25 cellular contexts compared by ENCODE assay signal in the genomic region with DNA sequence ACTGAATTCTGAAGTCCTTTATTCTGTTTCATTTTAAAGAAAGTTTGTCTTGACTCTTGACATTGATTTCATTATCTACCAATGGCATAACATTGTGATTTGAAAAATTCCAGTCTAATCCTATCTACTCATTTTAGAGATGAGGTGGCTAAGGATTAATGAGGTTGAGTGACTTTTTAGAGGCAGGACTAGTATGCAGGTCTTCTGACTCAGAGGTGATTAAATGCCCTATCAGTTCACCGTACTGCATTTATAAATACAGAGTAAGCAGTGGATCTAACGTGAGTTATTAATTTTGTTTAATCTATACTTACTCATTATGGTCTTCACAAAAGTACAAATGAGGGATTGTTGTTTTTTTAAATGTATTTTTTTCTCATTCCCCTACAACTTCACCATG.
A peak's percentile ranks its signal among the peaks of the same experiment; 100 is the strongest.
DNase-seq lines count a peak whose midpoint lies in the region; ATAC-seq, FAIRE-seq and TF ChIP-seq lines count a peak whose summit lies in the region.
"Had no signal": no experiment of that assay in that cellular context is flagged by ENCODE, and none has a peak within 500 bp of the region (broad histone marks: within the 10 kb centered on the region; RNA-seq: fewer than 3 reads in every experiment).

No MANE protein-coding gene starts in this region.

- H3K4me2 ChIP-seq in PC-3 (ENCODE audit: low read length) (0 out of 2 replicates have a peak overlapping the region, but pooled peaks have one; percentile 11), astrocyte (ENCODE audit: low read length) (no peak overlapping the region)
- H3K4me2 ChIP-seq: BLaER1, PC-9 had no signal

- H2AFZ ChIP-seq in PC-3 (ENCODE audit: low read length), result no peak overlapping the region
- no peak overlapping the region for H2AFZ ChIP-seq in astrocyte (ENCODE audit: low read depth, low read length)

- intact Hi-C loops in PC-3 (cut with micrococcal nuclease), result no loop called here

- no peaks in the 10 kb centered on the region for H3F3A ChIP-seq in PC-3 (ENCODE audit: low read length, unreplicated experiment)

- no peak overlapping the region for H3K4me3 Mint-ChIP-seq in astrocyte (ENCODE audit: unreplicated experiment)
- H3K4me3 Mint-ChIP-seq: CD4-positive, alpha-beta T cell had no signal

- DNase-seq in HCEC 1CT (peak; percentile 45), PC-3 (peak; percentile 39), astrocyte (ENCODE audit: low read depth) (peak; percentile 59), retinal pigment epithelial cell (ENCODE audit: low read depth) (peak; percentile 49)
- DNase-seq in stimulated activated naive CD4-positive, alpha-beta T cell (lab: John Stamatoyannopoulos, UW), result no peak
- DNase-seq: CD4-positive, alpha-beta T cell; Kasumi-1; MG63; NCI-H1105 treated with DMSO at 0.1 percent for 48 hours; NCI-H146; NCI-H1930; NCI-H2107; NCI-H524; NCI-H748 treated with DMSO at 0.1 percent for 48 hours; NK-92 treated with Interleukin-12 subunit alpha and Interleukin-12 subunit beta, amount 100 ng/mL, for 24 hours; RPMI8226; SHP77 had no signal

- CTCF ChIA-PET in PC-3 (lab: Charles Lee), result no interaction called here

- H3K4me3 ChIP-seq in PC-3 (ENCODE audit: low read length), result no peak overlapping the region
- H3K4me3 ChIP-seq in astrocyte (ENCODE audit: insufficient read depth, low read depth, low read length), result no peak overlapping the region
- no peak overlapping the region for H3K4me3 ChIP-seq in retinal pigment epithelial cell (ENCODE audit: low read length)
- H3K4me3 ChIP-seq: BLaER1, K562, MG63, PC-9 had no signal

- no peaks in the 10 kb centered on the region for H3K9me2 ChIP-seq in PC-3 (replicated peaks; ENCODE audit: low read length)

- H3K4me1 ChIP-seq in PC-3 (ENCODE audit: insufficient read depth, low read length), result peaks cover 2% of the 10 kb centered on the region; the same call in 1 of the 2 replicates
- H3K4me1 ChIP-seq in astrocyte (ENCODE audit: insufficient read depth, low read length), result peaks cover 7% of the 10 kb centered on the region
- H3K4me1 ChIP-seq: BLaER1 had no signal

- TF ChIP-seq CTCF in PC-3 (conservative IDR thresholded peaks at IDR 0.05; ENCODE audit: low read depth, low read length) (no peak), astrocyte (IDR thresholded peaks at IDR 0.05; ENCODE audit: insufficient read depth, low read depth, low read length) (no peak), retinal pigment epithelial cell (conservative IDR thresholded peaks at IDR 0.05; ENCODE audit: low read depth, low read length) (no peak)

- H3K9ac ChIP-seq in PC-3 (ENCODE audit: low read length), result no peak overlapping the region
- no peak overlapping the region for H3K9ac ChIP-seq in astrocyte (ENCODE audit: low read length)
- H3K9ac ChIP-seq: BLaER1 had no signal

- H3K36me3 Mint-ChIP-seq in astrocyte (ENCODE audit: low read depth, unreplicated experiment), result no peaks in the 10 kb centered on the region

- H3K36me3 ChIP-seq in PC-3 (ENCODE audit: low read depth, low read length) (no peaks in the 10 kb centered on the region), astrocyte (ENCODE audit: insufficient read depth, low read length) (no peaks in the 10 kb centered on the region)
- H3K36me3 ChIP-seq: BLaER1, MG63 had no signal

- H3K27me3 Mint-ChIP-seq in astrocyte (ENCODE audit: low read depth, unreplicated experiment), result peaks cover 13% of the 10 kb centered on the region

- H3K27ac Mint-ChIP-seq in astrocyte (ENCODE audit: unreplicated experiment), result no peak overlapping the region
- H3K27ac Mint-ChIP-seq: CD4-positive, alpha-beta T cell had no signal

- peak; percentile 83 for ATAC-seq in PC-3
- no peak for ATAC-seq in GM19467 (IDR thresholded peaks at IDR 0.05; ENCODE audit: unreplicated experiment)
- ATAC-seq in HG02852 (IDR thresholded peaks at IDR 0.05; ENCODE audit: unreplicated experiment), result no peak
- ATAC-seq: K562 had no signal

- H4K20me1 ChIP-seq in PC-3 (ENCODE audit: low read length), result no peaks in the 10 kb centered on the region
- no peaks in the 10 kb centered on the region for H4K20me1 ChIP-seq in astrocyte (ENCODE audit: insufficient read depth, low read length)
- H4K20me1 ChIP-seq: BLaER1 had no signal

- H3K27me3 ChIP-seq in PC-3 (ENCODE audit: low read length) (no peaks in the 10 kb centered on the region), astrocyte (ENCODE audit: insufficient read depth, low read length) (no peaks in the 10 kb centered on the region)
- H3K27me3 ChIP-seq: BLaER1, MG63 had no signal

- H3K27ac ChIP-seq in PC-3 (ENCODE audit: low read length), result no peak overlapping the region
- no peak overlapping the region for H3K27ac ChIP-seq in astrocyte (ENCODE audit: low read depth, low read length)
- H3K27ac ChIP-seq: BLaER1, PC-9 had no signal

- peaks cover 2% of the 10 kb centered on the region for H3K9me3 Mint-ChIP-seq in astrocyte (ENCODE audit: unreplicated experiment)
- H3K9me3 Mint-ChIP-seq: CD4-positive, alpha-beta T cell had no signal

- H3K4me1 Mint-ChIP-seq in astrocyte (ENCODE audit: low read depth, unreplicated experiment), result peaks cover 6% of the 10 kb centered on the region

- BruUV-seq in PC-3 (replicated peaks; lab: Mats Ljungman, UMichigan), result no TSS peak

- FAIRE-seq in astrocyte (lab: Jason Lieb, UNC), result peak; percentile 56
- FAIRE-seq: A204.1, D721Med, G401.6, K562 had no signal

- no peaks in the 10 kb centered on the region for H3K9me3 ChIP-seq in PC-3 (ENCODE audit: low read length)
- no peaks in the 10 kb centered on the region for H3K9me3 ChIP-seq in astrocyte (ENCODE audit: insufficient read depth, low read depth, low read length)
- H3K9me3 ChIP-seq: BLaER1, MG63 had no signal

- POLR2A ChIA-PET in PC-3 (lab: Charles Lee; ENCODE audit: unreplicated experiment), result no interaction called here

- H3K79me2 ChIP-seq in PC-3 (ENCODE audit: low read length), result no peaks in the 10 kb centered on the region
- H3K79me2 ChIP-seq in astrocyte (ENCODE audit: insufficient read depth, low read length), result no peaks in the 10 kb centered on the region

Comparison
In these comparisons a context has a peak if more than half of its experiments do, and no peak if none do; other contexts are left out.
1. DNase-seq: peak in HCEC 1CT (single experiment), PC-3 (single experiment), astrocyte (single experiment) and retinal pigment epithelial cell (single experiment); none in stimulated activated naive CD4-positive, alpha-beta T cell (0 of 6).